Comparison of ENCODE assay signal across 34 cellular contexts in genomic region chr4:2982012-2982411, GRCh38.
"Had no signal": no experiment of that assay in that cellular context is flagged by ENCODE, and none has a peak within 500 bp of the region (broad histone marks: within the 10 kb centered on the region; RNA-seq: fewer than 3 reads in every experiment).

No MANE protein-coding gene starts in this region.

- H3K9ac ChIP-seq: KMS-11 had no signal

- H3K4me2 ChIP-seq: KMS-11 had no signal

- H3K9me3 ChIP-seq: MG63 had no signal

- H3K4me3 ChIP-seq: MG63 had no signal

- H3K27me3 ChIP-seq: MG63 had no signal

- H3K27ac ChIP-seq: KMS-11 had no signal

- H3K36me3 ChIP-seq: MG63 had no signal

- DNase-seq: Kasumi-1, KG1, MG63, MM.1S, MV-4-11, NCI-H1048, NCI-H1092, NCI-H1092 treated with DMSO at 0.1 percent for 48 hours, NCI-H1105, NCI-H1105 treated with DMSO at 0.1 percent for 48 hours, NCI-H1417, NCI-H1417 treated with DMSO at 0.1 percent for 48 hours, NCI-H1436, NCI-H1436 treated with DMSO at 0.1 percent for 48 hours, NCI-H146, NCI-H1694, NCI-H1694 treated with DMSO at 0.1 percent for 48 hours, NCI-H187, NCI-H187 treated with DMSO at 0.1 percent for 48 hours, NCI-H1930, NCI-H2029, NCI-H2029 treated with DMSO at 0.1 percent for 48 hours, NCI-H2081, NCI-H2081 treated with DMSO at 0.1 percent for 48 hours, NCI-H2107, NCI-H2171, NCI-H2171 treated with DMSO at 0.1 percent for 48 hours, NCI-H2227 treated with DMSO at 0.1 percent for 48 hours, NCI-H226, NCI-H345, NCI-H446, NCI-H446 treated with DMSO at 0.1 percent for 48 hours, NCI-H510A had no signal
